Comparison of ENCODE assay signal across 11 cellular contexts in the genomic region with DNA sequence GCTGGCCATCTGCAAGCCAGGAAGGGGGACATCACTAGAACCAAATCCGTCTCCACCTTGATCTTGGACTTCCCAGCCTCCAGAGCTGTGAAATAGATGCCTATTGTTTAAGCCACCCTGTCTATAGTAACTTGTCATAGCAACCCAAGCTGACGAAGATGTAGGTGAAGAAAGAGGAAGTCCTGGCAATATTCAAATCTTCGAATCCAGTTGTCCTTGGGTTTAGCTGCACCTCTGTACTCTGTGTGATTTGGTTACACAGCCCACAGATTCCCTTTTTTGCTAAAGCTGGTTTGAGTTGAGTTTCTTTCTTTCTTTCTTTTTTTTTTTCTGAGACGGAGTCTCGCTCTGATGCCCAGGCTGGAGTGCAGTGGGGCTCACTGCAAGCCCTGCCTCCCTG.
DNase-seq lines count a peak whose midpoint lies in the region; ATAC-seq lines count a peak whose summit lies in the region.
"Had no signal": no experiment of that assay in that cellular context is flagged by ENCODE, and none has a peak within 500 bp of the region (broad histone marks: within the 10 kb centered on the region; RNA-seq: fewer than 3 reads in every experiment).

No MANE protein-coding gene starts in this region.

- H2BK5ac ChIP-seq in mesendoderm (ENCODE audit: low read length): no peak overlapping the region

- peak; percentile 68 for ATAC-seq in HG02938 (IDR thresholded peaks at IDR 0.05; ENCODE audit: unreplicated experiment)
- peak; percentile 92 for ATAC-seq in stimulated activated memory B cell treated with anti-CD40 and anti-IgM and Interleukin-4, amounts not matched to agents 10 μg/mL and 1 μg/mL and 100 μg/mL, for 72 hours
- ATAC-seq: left ventricle myocardium superior had no signal

- peak overlapping the region; percentile 6 for H3K27ac Mint-ChIP-seq in activated CD4-positive, alpha-beta T cell treated with anti-CD3 and anti-CD28 coated beads, Interleukin-2, amount 10 ng/mL, durations not matched to agents 7 days and 5 days
- H3K27ac Mint-ChIP-seq in activated CD4-positive, alpha-beta T cell treated with anti-CD3 and anti-CD28 coated beads, Interleukin-2, amount 10 ng/mL, durations not matched to agents 24 days and 14 days: no peak overlapping the region
- peak overlapping the region; percentile 91 for H3K27ac Mint-ChIP-seq in stimulated activated memory B cell treated with anti-CD40 and anti-IgM and Interleukin-4, amounts not matched to agents 10 μg/mL and 1 μg/mL and 100 μg/mL, for 72 hours
- H3K27ac Mint-ChIP-seq: activated naive CD8-positive, alpha-beta T cell treated with anti-CD3 and anti-CD28 coated beads for 36 hours had no signal

- H2AK5ac ChIP-seq in mesendoderm (ENCODE audit: low read length): no peak overlapping the region

- peaks cover 26% of the 10 kb centered on the region for H3K27me3 Mint-ChIP-seq in activated CD4-positive, alpha-beta T cell treated with anti-CD3 and anti-CD28 coated beads, Interleukin-2, amount 10 ng/mL, durations not matched to agents 7 days and 5 days
- peaks cover 5% of the 10 kb centered on the region for H3K27me3 Mint-ChIP-seq in activated CD4-positive, alpha-beta T cell treated with anti-CD3 and anti-CD28 coated beads, Interleukin-2, amount 10 ng/mL, durations not matched to agents 24 days and 14 days
- H3K27me3 Mint-ChIP-seq in stimulated activated memory B cell treated with anti-CD40 and anti-IgM and Interleukin-4, amounts not matched to agents 10 μg/mL and 1 μg/mL and 100 μg/mL, for 72 hours: no peaks in the 10 kb centered on the region

- H3K4me2 ChIP-seq in mesendoderm (ENCODE audit: low read length): no peak overlapping the region

- no peak overlapping the region for H4K8ac ChIP-seq in mesendoderm (ENCODE audit: low read depth, low read length)

- H3K56ac ChIP-seq in mesendoderm (ENCODE audit: low read length): no peak overlapping the region

- WGBS in mesendoderm (ENCODE audit: extremely low coverage, insufficient coverage, low lambda C conversion rate): no CpG with 5 or more reads among the region's 5 CpGs

- H2BK15ac ChIP-seq in mesendoderm (replicated peaks; ENCODE audit: low read depth): no peak overlapping the region

- H3K27ac ChIP-seq in mesendoderm (ENCODE audit: low read depth, low read length): no peak overlapping the region
- H3K27ac ChIP-seq: vagina had no signal

- H3K9ac ChIP-seq in mesendoderm (ENCODE audit: low read length): no peak overlapping the region

- H3K79me2 ChIP-seq in mesendoderm (ENCODE audit: control insufficient read depth, insufficient read depth, low read length): no peaks in the 10 kb centered on the region

- no peaks in the 10 kb centered on the region for H3K79me1 ChIP-seq in mesendoderm (ENCODE audit: low read length)

- POLR2A ChIA-PET in activated CD4-positive, alpha-beta T cell treated with anti-CD3 and anti-CD28 coated beads, Interleukin-2, amount 10 ng/mL, durations not matched to agents 7 days and 5 days (lab: Charles Lee): no interaction called here

- peaks cover 13% of the 10 kb centered on the region for H3K9me3 Mint-ChIP-seq in activated CD4-positive, alpha-beta T cell treated with anti-CD3 and anti-CD28 coated beads, Interleukin-2, amount 10 ng/mL, durations not matched to agents 7 days and 5 days
- H3K9me3 Mint-ChIP-seq in activated CD4-positive, alpha-beta T cell treated with anti-CD3 and anti-CD28 coated beads, Interleukin-2, amount 10 ng/mL, durations not matched to agents 24 days and 14 days: peaks cover 4% of the 10 kb centered on the region
- peaks cover 8% of the 10 kb centered on the region for H3K9me3 Mint-ChIP-seq in stimulated activated memory B cell treated with anti-CD40 and anti-IgM and Interleukin-4, amounts not matched to agents 10 μg/mL and 1 μg/mL and 100 μg/mL, for 72 hours
- H3K9me3 Mint-ChIP-seq: activated naive CD8-positive, alpha-beta T cell treated with anti-CD3 and anti-CD28 coated beads for 36 hours had no signal

- no peaks in the 10 kb centered on the region for H3K4me1 ChIP-seq in mesendoderm (ENCODE audit: control insufficient read depth, low read depth, low read length)

- no peak overlapping the region for H4K5ac ChIP-seq in mesendoderm (ENCODE audit: low read length)

- CTCF ChIA-PET in activated CD4-positive, alpha-beta T cell treated with anti-CD3 and anti-CD28 coated beads, Interleukin-2, amount 10 ng/mL, durations not matched to agents 7 days and 5 days (lab: Charles Lee): interaction anchor here (0.6 to 4.3 kb wide), 3 partner anchors 17 to 274 kb away, joined by 4 to 17 read pairs (median 7); no protein-coding TSS in a partner anchor

- no peak overlapping the region for H3K4ac ChIP-seq in mesendoderm (ENCODE audit: low read depth, low read length)

- H3K27me3 ChIP-seq in MG63 (no peaks in the 10 kb centered on the region), mesendoderm (ENCODE audit: insufficient read depth, low read length, poor library complexity) (no peaks in the 10 kb centered on the region)
- H3K27me3 ChIP-seq: vagina had no signal

- H3K36me3 Mint-ChIP-seq in activated CD4-positive, alpha-beta T cell treated with anti-CD3 and anti-CD28 coated beads, Interleukin-2, amount 10 ng/mL, durations not matched to agents 7 days and 5 days (ENCODE audit: low read depth): peaks cover 24% of the 10 kb centered on the region
- peaks cover 13% of the 10 kb centered on the region for H3K36me3 Mint-ChIP-seq in activated CD4-positive, alpha-beta T cell treated with anti-CD3 and anti-CD28 coated beads, Interleukin-2, amount 10 ng/mL, durations not matched to agents 24 days and 14 days (ENCODE audit: low read depth)
- no peaks in the 10 kb centered on the region for H3K36me3 Mint-ChIP-seq in stimulated activated memory B cell treated with anti-CD40 and anti-IgM and Interleukin-4, amounts not matched to agents 10 μg/mL and 1 μg/mL and 100 μg/mL, for 72 hours

- H3K36me3 ChIP-seq in MG63 (no peaks in the 10 kb centered on the region), mesendoderm (ENCODE audit: control insufficient read depth, insufficient read depth, low read length) (no peaks in the 10 kb centered on the region)
- H3K36me3 ChIP-seq: vagina had no signal

- no peak overlapping the region for H2BK120ac ChIP-seq in mesendoderm (ENCODE audit: low read depth, low read length)

- no peak overlapping the region for H3K23ac ChIP-seq in mesendoderm (ENCODE audit: low read length)

- no peak overlapping the region for H3K4me3 Mint-ChIP-seq in activated CD4-positive, alpha-beta T cell treated with anti-CD3 and anti-CD28 coated beads, Interleukin-2, amount 10 ng/mL, durations not matched to agents 7 days and 5 days
- H3K4me3 Mint-ChIP-seq in activated CD4-positive, alpha-beta T cell treated with anti-CD3 and anti-CD28 coated beads, Interleukin-2, amount 10 ng/mL, durations not matched to agents 24 days and 14 days: no peak overlapping the region
- peak overlapping the region; percentile 9 for H3K4me3 Mint-ChIP-seq in stimulated activated memory B cell treated with anti-CD40 and anti-IgM and Interleukin-4, amounts not matched to agents 10 μg/mL and 1 μg/mL and 100 μg/mL, for 72 hours
- H3K4me3 Mint-ChIP-seq: activated naive CD8-positive, alpha-beta T cell treated with anti-CD3 and anti-CD28 coated beads for 36 hours had no signal

- intact Hi-C loops in activated CD4-positive, alpha-beta T cell treated with anti-CD3 and anti-CD28 coated beads, Interleukin-2, amount 10 ng/mL, durations not matched to agents 24 days and 14 days (cut with micrococcal nuclease): loop anchor here (5.0 to 10.0 kb wide), 4 partner anchors 233 to 991 kb away; a partner anchor contains a TSS

- no peaks in the 10 kb centered on the region for H3K9me3 ChIP-seq in MG63
- H3K9me3 ChIP-seq: vagina had no signal

- H3K18ac ChIP-seq in mesendoderm (ENCODE audit: low read length): no peak overlapping the region

- DNase-seq in activated CD4-positive, alpha-beta T cell treated with anti-CD3 and anti-CD28 coated beads, Interleukin-2, amount 10 ng/mL, durations not matched to agents 7 days and 5 days: no peak
- no peak for DNase-seq in activated CD4-positive, alpha-beta T cell treated with anti-CD3 and anti-CD28 coated beads, Interleukin-2, amount 10 ng/mL, durations not matched to agents 24 days and 14 days
- peak; percentile 70 for DNase-seq in NAMALWA (ENCODE audit: low spot score)
- DNase-seq in MG63: no peak
- DNase-seq in NCI-H2081 (lab: John Stamatoyannopoulos, UW): no peak
- DNase-seq in mesendoderm: no peak
- DNase-seq: activated naive CD8-positive, alpha-beta T cell treated with anti-CD3 and anti-CD28 coated beads for 36 hours; left ventricle myocardium superior had no signal

- no peak overlapping the region for H3K4me3 ChIP-seq in MG63
- H3K4me3 ChIP-seq in mesendoderm (ENCODE audit: low read length): no peak overlapping the region
- H3K4me3 ChIP-seq: vagina had no signal

- peaks cover 68% of the 10 kb centered on the region for H3K4me1 Mint-ChIP-seq in activated CD4-positive, alpha-beta T cell treated with anti-CD3 and anti-CD28 coated beads, Interleukin-2, amount 10 ng/mL, durations not matched to agents 7 days and 5 days
- peaks cover 72% of the 10 kb centered on the region for H3K4me1 Mint-ChIP-seq in activated CD4-positive, alpha-beta T cell treated with anti-CD3 and anti-CD28 coated beads, Interleukin-2, amount 10 ng/mL, durations not matched to agents 24 days and 14 days
- peaks cover 90% of the 10 kb centered on the region for H3K4me1 Mint-ChIP-seq in stimulated activated memory B cell treated with anti-CD40 and anti-IgM and Interleukin-4, amounts not matched to agents 10 μg/mL and 1 μg/mL and 100 μg/mL, for 72 hours
